Comparison of ENCODE assay signal across 8 cellular contexts in the genomic region with DNA sequence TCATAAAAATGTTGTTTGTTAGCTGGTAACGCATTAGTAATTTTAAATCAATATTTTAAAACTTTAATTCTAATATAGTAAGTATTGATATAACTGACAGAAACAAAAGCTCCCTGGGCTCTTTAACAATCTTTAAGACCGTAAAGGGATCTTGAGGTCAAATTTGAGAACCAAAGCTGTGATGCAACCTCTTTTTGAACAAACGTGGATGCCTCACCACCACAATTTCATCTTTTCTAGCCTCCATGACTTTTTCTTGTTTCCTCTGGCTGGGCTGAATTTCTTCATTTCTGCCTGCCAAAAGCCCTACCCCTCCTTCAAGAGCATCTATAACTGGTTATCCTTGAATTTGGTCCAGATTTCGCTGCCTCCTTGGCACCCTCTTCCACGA. TPM values are rescaled to one million over a fixed set of nuclear protein-coding genes. Genes with fewer than 3 reads are reported as not detected.
DNase-seq lines count a peak whose midpoint lies in the region; ATAC-seq and TF ChIP-seq lines count a peak whose summit lies in the region.

No MANE protein-coding gene starts in this region.

- TF ChIP-seq POLR2A in breast epithelium (IDR thresholded peaks at IDR 0.05) = no peak

- no TSS peak for BruUV-seq in A673 (replicated peaks; lab: Mats Ljungman, UMichigan)

- DNase-seq in A673 (ENCODE audit: low spot score) = no peak
- no peak for DNase-seq in LNCaP clone FGC (ENCODE audit: low read depth)
- DNase-seq in breast epithelium (ENCODE audit: low spot score in 2 of 2) = no peak
- no peak for DNase-seq in NCI-H82 (lab: John Stamatoyannopoulos, UW)
- DNase-seq in medulla oblongata (ENCODE audit: extremely low spot score) = no peak
- no peak for DNase-seq in GM13976 (ENCODE audit: low spot score)

- H3K4me1 ChIP-seq in A673 (ENCODE audit: insufficient read depth, low read length, poor library complexity, severe bottlenecking) (peaks cover 5% of the 10 kb centered on the region), breast epithelium (no peaks in the 10 kb centered on the region), mucosa of stomach (ENCODE audit: control insufficient read depth, insufficient read depth, low read length) (peaks cover 11% of the 10 kb centered on the region)

- no peak for ATAC-seq in GM21619 (IDR thresholded peaks at IDR 0.05; ENCODE audit: unreplicated experiment)

- TF ChIP-seq CTCF in A673 (conservative IDR thresholded peaks at IDR 0.05; ENCODE audit: low read depth, low read length) (no peak), LNCaP clone FGC (IDR thresholded peaks at IDR 0.05; ENCODE audit: control insufficient read depth, extremely low read depth, insufficient read depth) (no peak), breast epithelium (IDR thresholded peaks at IDR 0.05) (no peak), GM13976 (IDR thresholded peaks at IDR 0.05; ENCODE audit: borderline replicate concordance, control extremely low read depth, extremely low read depth, insufficient read depth, missing control alignments) (no peak)

- no peak overlapping the region for H3K27ac ChIP-seq in A673 (ENCODE audit: low read depth, low read length, poor library complexity, severe bottlenecking)
- H3K27ac ChIP-seq in breast epithelium = peak overlapping the region; percentile 92 to 94

- intact Hi-C loops in A673 (cut with micrococcal nuclease; ENCODE audit: unreplicated experiment) (no loop called here), breast epithelium (cut with DNase I; ENCODE audit: low total_unique reads) (no loop called here)

- H3K9me3 ChIP-seq in A673 (ENCODE audit: low read depth, low read length, poor library complexity, severe bottlenecking) (no peaks in the 10 kb centered on the region), breast epithelium (peaks cover 3 to 5% of the 10 kb centered on the region in 2 donors), mucosa of stomach (ENCODE audit: control insufficient read depth, low read length) (no peaks in the 10 kb centered on the region)

- H3K4me3 ChIP-seq in A673 (ENCODE audit: low read depth, low read length, poor library complexity, severe bottlenecking) (peak overlapping the region; percentile 59), LNCaP clone FGC (ENCODE audit: low read depth, low read length) (peak overlapping the region; percentile 56), breast epithelium (peak overlapping the region; percentile 54 to 87 (median 72)), mucosa of stomach (ENCODE audit: low read length) (peak overlapping the region; percentile 67)

- H3K9ac ChIP-seq in mucosa of stomach (ENCODE audit: low read length) = peak overlapping the region; percentile 66

- H3K36me3 ChIP-seq in A673 (ENCODE audit: insufficient read depth, low read length, poor library complexity, severe bottlenecking) (no peaks in the 10 kb centered on the region), breast epithelium (no peaks in the 10 kb centered on the region), mucosa of stomach (ENCODE audit: control insufficient read depth, insufficient read depth, low read length) (no peaks in the 10 kb centered on the region)

- H3K27me3 ChIP-seq in A673 (replicated peaks; ENCODE audit: insufficient read depth, low read depth, low read length, poor library complexity) (no peaks in the 10 kb centered on the region), breast epithelium (no peaks in the 10 kb centered on the region), mucosa of stomach (ENCODE audit: control insufficient read depth, insufficient read depth, low read length) (no peaks in the 10 kb centered on the region)

- CTCF ChIA-PET in A673 (lab: Charles Lee) = no interaction called here

- POLR2A ChIA-PET in A673 (lab: Charles Lee; ENCODE audit: low non-redundant PET) = no interaction called here

- in situ Hi-C loops in GM13976 (cut with MboI; ENCODE audit: low sequenced_read_pairs, unreplicated experiment) = no loop called here

RNA-seq across cellular contexts. Expression of gene POLE4, which starts 0.6 kb away (rescaled TPM):
- total RNA-seq in A673 (2021) (60.6 and 63.4 TPM in 2 replicates), breast epithelium (10 to 100 TPM; 31.9 to 46.5 (median 37.1) TPM)
